ENCODE assay signal across 13 cellular contexts in the genomic region with DNA sequence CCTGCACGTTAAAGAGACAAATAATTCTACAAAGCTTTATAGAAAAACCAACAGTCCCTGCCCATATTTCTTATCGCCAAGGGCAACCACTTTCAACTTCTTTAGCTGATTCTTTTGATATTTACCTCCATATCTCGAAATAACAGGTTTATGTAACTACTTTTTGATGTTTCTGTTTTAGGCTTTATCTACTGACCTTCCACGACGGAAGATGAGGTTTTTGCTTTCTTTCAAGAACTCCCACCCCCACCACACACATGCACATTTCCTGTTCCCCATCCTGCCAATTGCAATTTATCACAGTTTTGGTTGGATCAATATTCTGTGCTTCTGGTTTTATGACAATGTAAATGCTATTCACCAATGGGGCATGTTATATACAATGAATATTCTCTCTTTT.
"Had no signal": no experiment of that assay in that cellular context is flagged by ENCODE, and none has a peak within 500 bp of the region (broad histone marks: within the 10 kb centered on the region; RNA-seq: fewer than 3 reads in every experiment).

No MANE protein-coding gene starts in this region.

- H2AFZ ChIP-seq: hepatocyte, parathyroid adenoma had no signal

- H3K9me3 ChIP-seq: body of pancreas, stomach, thoracic aorta, uterus had no signal

- H3K79me2 ChIP-seq: hepatocyte, parathyroid adenoma had no signal

- H3K9me3 Mint-ChIP-seq: activated CD4-positive, alpha-beta memory T cell treated with anti-CD3 and anti-CD28 coated beads for 36 hours; central memory CD8-positive, alpha-beta T cell had no signal

- H3K36me3 ChIP-seq: stomach, thoracic aorta, uterus had no signal

- H3K4me3 ChIP-seq: body of pancreas, hepatocyte, stomach, thoracic aorta, uterus had no signal

- H3K27ac ChIP-seq: body of pancreas, hepatocyte, parathyroid adenoma, stomach, thoracic aorta, uterus had no signal

- DNase-seq: activated CD4-positive, alpha-beta memory T cell treated with anti-CD3 and anti-CD28 coated beads for 36 hours; activated CD4-positive, CD25-positive, alpha-beta regulatory T cell treated with anti-CD3 and anti-CD28 coated beads, Interleukin-2, amount 50 U/mL, for 72 hours; body of pancreas; left ventricle myocardium superior; mesendoderm; stimulated activated CD4-positive, alpha-beta T cell treated with anti-CD3 and anti-CD28 coated beads, Interleukin-15, amount 100 ng/mL, for 24 hours; stimulated activated CD4-positive, alpha-beta T cell treated with anti-CD3 and anti-CD28 coated beads, Interleukin-4, amount 100 ng/mL, for 24 hours; stomach; uterus had no signal

- H3K27me3 Mint-ChIP-seq: activated CD4-positive, alpha-beta memory T cell treated with anti-CD3 and anti-CD28 coated beads for 36 hours; central memory CD8-positive, alpha-beta T cell had no signal

- H3K27ac Mint-ChIP-seq: activated CD4-positive, alpha-beta memory T cell treated with anti-CD3 and anti-CD28 coated beads for 36 hours had no signal

- H3K4me1 ChIP-seq: body of pancreas, parathyroid adenoma, stomach, uterus had no signal

- H3K27me3 ChIP-seq: body of pancreas, stomach, uterus had no signal

- ATAC-seq: body of pancreas, left ventricle myocardium superior had no signal

- H3K4me2 ChIP-seq: hepatocyte had no signal

- H3K4me3 Mint-ChIP-seq: activated CD4-positive, alpha-beta memory T cell treated with anti-CD3 and anti-CD28 coated beads for 36 hours; central memory CD8-positive, alpha-beta T cell had no signal

- H3K9ac ChIP-seq: parathyroid adenoma had no signal

- H3K36me3 Mint-ChIP-seq: activated CD4-positive, alpha-beta memory T cell treated with anti-CD3 and anti-CD28 coated beads for 36 hours had no signal
